14 cellular contexts compared by ENCODE assay signal in the genomic region with DNA sequence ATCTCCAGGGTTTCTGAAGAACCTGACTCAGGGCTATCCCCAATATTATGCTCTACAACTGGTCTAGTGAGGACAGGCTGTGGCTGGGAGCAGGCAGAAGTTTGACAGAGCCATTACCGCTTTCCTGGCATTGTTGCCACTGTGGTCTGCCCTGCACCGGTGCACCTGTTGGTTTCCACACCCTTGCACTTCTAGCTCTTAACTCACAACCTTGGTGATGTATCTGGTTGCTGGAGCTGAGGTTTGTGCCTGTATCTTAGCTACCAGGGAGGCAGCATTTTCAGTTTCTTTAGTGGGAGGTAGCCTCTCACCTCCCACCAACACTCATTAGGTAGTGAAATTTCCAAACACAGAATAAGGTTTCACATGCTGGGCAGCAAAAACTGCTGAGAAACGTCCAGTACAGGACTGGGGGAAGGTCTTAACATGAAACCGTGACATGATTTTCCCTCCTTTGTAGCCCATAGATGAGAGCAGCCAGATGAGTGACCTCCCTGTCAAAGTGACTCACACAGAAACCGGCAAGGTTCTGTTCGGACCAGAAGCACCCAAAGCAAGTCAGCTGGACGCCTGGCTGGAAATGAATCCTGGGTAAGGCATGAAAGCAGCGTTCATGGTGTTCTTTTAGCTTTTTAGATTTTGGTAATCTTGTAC. TPM values are rescaled to one million over a fixed set of nuclear protein-coding genes. Genes with fewer than 3 reads are reported as not detected.
A peak's percentile ranks its signal among the peaks of the same experiment; 100 is the strongest.
DNase-seq lines count a peak whose midpoint lies in the region; ATAC-seq and TF ChIP-seq lines count a peak whose summit lies in the region.
"Had no signal": no experiment of that assay in that cellular context is flagged by ENCODE, and none has a peak within 500 bp of the region (broad histone marks: within the 10 kb centered on the region; RNA-seq: fewer than 3 reads in every experiment).

No MANE protein-coding gene starts in this region.

- H2AFZ ChIP-seq in PC-3 (ENCODE audit: low read length), result no peak overlapping the region

- no peaks in the 10 kb centered on the region for H3K4me1 Mint-ChIP-seq in activated naive CD8-positive, alpha-beta T cell (ENCODE audit: low read depth)
- H3K4me1 Mint-ChIP-seq in activated naive CD8-positive, alpha-beta T cell treated with anti-CD3 and anti-CD28 coated beads for 36 hours, result peaks cover 5% of the 10 kb centered on the region
- H3K4me1 Mint-ChIP-seq in activated CD4-positive, alpha-beta memory T cell treated with anti-CD3 and anti-CD28 coated beads, Interleukin-2, amount 10 ng/mL, durations not matched to agents 7 days and 5 days, result peaks cover 18% of the 10 kb centered on the region
- H3K4me1 Mint-ChIP-seq: activated B cell treated with CpG ODN at 0.5 μM for 24 hours, naive B cell had no signal

- H3K4me3 Mint-ChIP-seq in activated naive CD8-positive, alpha-beta T cell, result no peak overlapping the region
- H3K4me3 Mint-ChIP-seq in activated naive CD8-positive, alpha-beta T cell treated with anti-CD3 and anti-CD28 coated beads for 36 hours, result no peak overlapping the region
- no peak overlapping the region for H3K4me3 Mint-ChIP-seq in activated CD4-positive, alpha-beta memory T cell treated with anti-CD3 and anti-CD28 coated beads, Interleukin-2, amount 10 ng/mL, durations not matched to agents 7 days and 5 days
- H3K4me3 Mint-ChIP-seq: activated B cell treated with CpG ODN at 0.5 μM for 24 hours, naive B cell had no signal

- H3K36me3 ChIP-seq in PC-3 (ENCODE audit: low read depth, low read length), result no peaks in the 10 kb centered on the region

- no peak overlapping the region for H3K4me2 ChIP-seq in PC-3 (ENCODE audit: low read length)

- H3K27ac ChIP-seq in PC-3 (ENCODE audit: low read length), result no peak overlapping the region
- H3K27ac ChIP-seq: breast epithelium, vagina had no signal

- in situ Hi-C loops in KBM-7 (cut with MboI; ENCODE audit: low pct_unique_long_range_greater_than_20kb, low sequenced_read_pairs), result no loop called here

- TF ChIP-seq CTCF in PC-3 (conservative IDR thresholded peaks at IDR 0.05; ENCODE audit: low read depth, low read length), result no peak

- no peaks in the 10 kb centered on the region for H3K9me3 Mint-ChIP-seq in activated naive CD8-positive, alpha-beta T cell (ENCODE audit: low read depth)
- H3K9me3 Mint-ChIP-seq in activated naive CD8-positive, alpha-beta T cell treated with anti-CD3 and anti-CD28 coated beads for 36 hours, result no peaks in the 10 kb centered on the region
- H3K9me3 Mint-ChIP-seq in activated CD4-positive, alpha-beta memory T cell treated with anti-CD3 and anti-CD28 coated beads, Interleukin-2, amount 10 ng/mL, durations not matched to agents 7 days and 5 days, result no peaks in the 10 kb centered on the region
- H3K9me3 Mint-ChIP-seq: activated B cell treated with CpG ODN at 0.5 μM for 24 hours; activated T-helper 2 cell treated with anti-CD3 and anti-CD28 coated beads, Interferon-gamma antibody, Interleukin-2, Interleukin-4, amounts not matched to agents 10 μg/mL and 5 μg/mL and 100 μg/mL, durations not matched to agents 14 hours and 24 hours and 36 hours; naive B cell had no signal

- H4K20me1 ChIP-seq in PC-3 (ENCODE audit: low read length), result no peaks in the 10 kb centered on the region

- H3K36me3 Mint-ChIP-seq in activated naive CD8-positive, alpha-beta T cell, result peaks cover 8% of the 10 kb centered on the region
- H3K36me3 Mint-ChIP-seq in activated naive CD8-positive, alpha-beta T cell treated with anti-CD3 and anti-CD28 coated beads for 36 hours, result peaks cover 20% of the 10 kb centered on the region
- peaks cover 78% of the 10 kb centered on the region for H3K36me3 Mint-ChIP-seq in activated CD4-positive, alpha-beta memory T cell treated with anti-CD3 and anti-CD28 coated beads, Interleukin-2, amount 10 ng/mL, durations not matched to agents 7 days and 5 days (ENCODE audit: low read depth)

- no peak overlapping the region for H3K4me3 ChIP-seq in PC-3 (ENCODE audit: low read length)
- H3K4me3 ChIP-seq: breast epithelium, vagina had no signal

- POLR2A ChIA-PET in activated CD4-positive, alpha-beta memory T cell treated with anti-CD3 and anti-CD28 coated beads, Interleukin-2, amount 10 ng/mL, durations not matched to agents 7 days and 5 days (lab: Charles Lee), result interaction anchor here (1.3 to 1.5 kb wide), 2 partner anchors 9 to 18 kb away, joined by 3 read pairs; no protein-coding TSS in a partner anchor
- POLR2A ChIA-PET in PC-3 (lab: Charles Lee; ENCODE audit: unreplicated experiment), result no interaction called here

- H3K9me2 ChIP-seq in PC-3 (replicated peaks; ENCODE audit: low read length), result no peaks in the 10 kb centered on the region

- no peaks in the 10 kb centered on the region for H3K4me1 ChIP-seq in PC-3 (ENCODE audit: insufficient read depth, low read length)
- H3K4me1 ChIP-seq: breast epithelium, vagina had no signal

- no peaks in the 10 kb centered on the region for H3F3A ChIP-seq in PC-3 (ENCODE audit: low read length, unreplicated experiment)

- peak; percentile 79 for ATAC-seq in HG02884 (IDR thresholded peaks at IDR 0.05; ENCODE audit: unreplicated experiment)
- ATAC-seq in GM21576 (IDR thresholded peaks at IDR 0.05; ENCODE audit: unreplicated experiment), result no peak
- no peak for ATAC-seq in PC-3

- no peaks in the 10 kb centered on the region for H3K27me3 ChIP-seq in PC-3 (ENCODE audit: low read length)
- H3K27me3 ChIP-seq: breast epithelium, vagina had no signal

- CTCF ChIA-PET in activated CD4-positive, alpha-beta memory T cell treated with anti-CD3 and anti-CD28 coated beads, Interleukin-2, amount 10 ng/mL, durations not matched to agents 7 days and 5 days (lab: Charles Lee), result interaction anchor here (1.5 kb wide), 1 partner anchor 14 kb away, joined by 4 read pairs; no protein-coding TSS in a partner anchor
- CTCF ChIA-PET in PC-3 (lab: Charles Lee), result no interaction called here

- H3K79me2 ChIP-seq in PC-3 (ENCODE audit: low read length), result no peaks in the 10 kb centered on the region

- intact Hi-C loops in PC-3 (cut with micrococcal nuclease), result no loop called here

- H3K27me3 Mint-ChIP-seq in activated naive CD8-positive, alpha-beta T cell, result no peaks in the 10 kb centered on the region
- H3K27me3 Mint-ChIP-seq in activated naive CD8-positive, alpha-beta T cell treated with anti-CD3 and anti-CD28 coated beads for 36 hours, result no peaks in the 10 kb centered on the region
- H3K27me3 Mint-ChIP-seq in activated CD4-positive, alpha-beta memory T cell treated with anti-CD3 and anti-CD28 coated beads, Interleukin-2, amount 10 ng/mL, durations not matched to agents 7 days and 5 days, result no peaks in the 10 kb centered on the region
- H3K27me3 Mint-ChIP-seq: activated B cell treated with CpG ODN at 0.5 μM for 24 hours, naive B cell had no signal

- no peak for DNase-seq in activated naive CD8-positive, alpha-beta T cell treated with anti-CD3 and anti-CD28 coated beads for 36 hours
- no peak for DNase-seq in activated CD4-positive, alpha-beta memory T cell treated with anti-CD3 and anti-CD28 coated beads, Interleukin-2, amount 10 ng/mL, durations not matched to agents 7 days and 5 days
- DNase-seq in DMS79 (lab: John Stamatoyannopoulos, UW), result no peak
- DNase-seq in KBM-7, result no peak
- no peak for DNase-seq in PC-3
- DNase-seq: activated B cell treated with CpG ODN at 0.5 μM for 24 hours, DMS 273 treated with DMSO at 0.1 percent for 48 hours, naive B cell had no signal

- BruUV-seq in PC-3 (replicated peaks; lab: Mats Ljungman, UMichigan), result no TSS peak

- H3K9ac ChIP-seq in PC-3 (ENCODE audit: low read length), result no peak overlapping the region

- H3K9me3 ChIP-seq in PC-3 (ENCODE audit: low read length), result no peaks in the 10 kb centered on the region
- H3K9me3 ChIP-seq: breast epithelium, vagina had no signal

- H3K27ac Mint-ChIP-seq in activated naive CD8-positive, alpha-beta T cell, result peak overlapping the region; percentile 55
- no peak overlapping the region for H3K27ac Mint-ChIP-seq in activated naive CD8-positive, alpha-beta T cell treated with anti-CD3 and anti-CD28 coated beads for 36 hours
- peak overlapping the region; percentile 22 for H3K27ac Mint-ChIP-seq in activated CD4-positive, alpha-beta memory T cell treated with anti-CD3 and anti-CD28 coated beads, Interleukin-2, amount 10 ng/mL, durations not matched to agents 7 days and 5 days
- H3K27ac Mint-ChIP-seq: activated B cell treated with CpG ODN at 0.5 μM for 24 hours had no signal

RNA-seq across cellular contexts. Expression of gene SMARCA2, which starts 57.7 kb away (rescaled TPM):
- 10 to 100 TPM; 90.0 to 91.5 TPM for total RNA-seq in activated naive CD8-positive, alpha-beta T cell treated with anti-CD3 and anti-CD28 coated beads for 36 hours
- total RNA-seq in activated CD4-positive, alpha-beta memory T cell treated with anti-CD3 and anti-CD28 coated beads, Interleukin-2, amount 10 ng/mL, durations not matched to agents 7 days and 5 days, result 100 to 1,000 TPM; 207 to 224 TPM
- 27.9 and 36.4 TPM in 2 replicates for total RNA-seq in PC-3 (2014; rRNA removed)
